25 cellular contexts compared by ENCODE assay signal in the genomic region with DNA sequence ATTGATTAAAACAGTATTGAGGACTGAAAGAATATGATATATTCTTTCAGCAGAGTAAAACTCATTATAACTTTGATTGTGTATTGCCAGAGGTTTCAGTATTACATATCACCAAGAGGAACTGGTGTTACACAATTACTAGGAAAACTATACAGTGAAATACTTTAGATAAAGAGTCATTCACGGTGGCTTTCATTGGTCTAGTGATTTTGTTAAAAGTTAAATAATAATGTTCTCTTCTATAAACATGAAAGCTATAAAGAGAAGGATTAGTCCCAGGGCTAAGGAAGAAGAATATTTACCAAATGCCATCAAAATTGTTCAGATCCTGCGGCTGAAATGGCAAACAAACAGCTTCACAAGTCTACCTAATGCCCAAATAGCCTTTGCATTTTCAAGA.
DNase-seq lines count a peak whose midpoint lies in the region; ATAC-seq and TF ChIP-seq lines count a peak whose summit lies in the region.
"Had no signal": no experiment of that assay in that cellular context is flagged by ENCODE, and none has a peak within 500 bp of the region (broad histone marks: within the 10 kb centered on the region; RNA-seq: fewer than 3 reads in every experiment).

No MANE protein-coding gene starts in this region.

- no peak overlapping the region for H3K4me3 Mint-ChIP-seq in activated naive CD8-positive, alpha-beta T cell treated with anti-CD3 and anti-CD28 coated beads for 36 hours
- H3K4me3 Mint-ChIP-seq: activated T-cell treated with anti-CD3 and anti-CD28 coated beads, Interleukin-2, amount 50 U/mL, for 24 hours; naive B cell; T-cell had no signal

- no peak for TF ChIP-seq EP300 in esophagus muscularis mucosa (IDR thresholded peaks at IDR 0.05)

- H2BK15ac ChIP-seq in mesenchymal stem cell (ENCODE audit: low read depth, poor library complexity, severe bottlenecking), result no peak overlapping the region

- no peaks in the 10 kb centered on the region for H3K27me3 Mint-ChIP-seq in activated naive CD8-positive, alpha-beta T cell treated with anti-CD3 and anti-CD28 coated beads for 36 hours
- H3K27me3 Mint-ChIP-seq: activated T-cell treated with anti-CD3 and anti-CD28 coated beads, Interleukin-2, amount 50 U/mL, for 24 hours; naive B cell; T-cell had no signal

- WGBS in esophagus muscularis mucosa, result 77% methylated on average over 2 of the region's 2 CpGs
- WGBS in mesenchymal stem cell, result no CpG with 5 or more reads among the region's 2 CpGs

- H3K18ac ChIP-seq in mesenchymal stem cell (ENCODE audit: low read depth in 1 of 2, low read length in 2 of 2), result no peak overlapping the region

- no peak for TF ChIP-seq POLR2A in esophagus muscularis mucosa (IDR thresholded peaks at IDR 0.05; ENCODE audit: low read depth)

- H3K36me3 ChIP-seq in RWPE2 (ENCODE audit: low read depth), result no peaks in the 10 kb centered on the region
- no peaks in the 10 kb centered on the region for H3K36me3 ChIP-seq in esophagus muscularis mucosa
- peaks cover 0 to 5% of the 10 kb centered on the region in 2 experiments for H3K36me3 ChIP-seq in mesenchymal stem cell (ENCODE audit: control insufficient read depth in 1 of 2, insufficient read depth in 2 of 2, low read depth in 1 of 2, low read length in 2 of 2)
- H3K36me3 ChIP-seq: BLaER1 had no signal

- no peak overlapping the region for H3K27ac Mint-ChIP-seq in activated naive CD8-positive, alpha-beta T cell treated with anti-CD3 and anti-CD28 coated beads for 36 hours
- H3K27ac Mint-ChIP-seq: activated T-cell treated with anti-CD3 and anti-CD28 coated beads, Interleukin-2, amount 50 U/mL, for 24 hours; naive B cell; T-cell had no signal

- H2BK12ac ChIP-seq in mesenchymal stem cell (ENCODE audit: low read length in 2 of 2), result no peak overlapping the region

- no peaks in the 10 kb centered on the region for H3K36me3 Mint-ChIP-seq in activated naive CD8-positive, alpha-beta T cell treated with anti-CD3 and anti-CD28 coated beads for 36 hours
- H3K36me3 Mint-ChIP-seq: naive B cell, T-cell had no signal

- H4K91ac ChIP-seq in mesenchymal stem cell (ENCODE audit: low read length), result no peak overlapping the region

- no peaks in the 10 kb centered on the region for H3K4me1 Mint-ChIP-seq in activated naive CD8-positive, alpha-beta T cell treated with anti-CD3 and anti-CD28 coated beads for 36 hours
- H3K4me1 Mint-ChIP-seq: naive B cell, T-cell had no signal

- TF ChIP-seq CTCF in RWPE2 (IDR thresholded peaks at IDR 0.05; ENCODE audit: poor library complexity, severe bottlenecking) (no peak), esophagus muscularis mucosa (IDR thresholded peaks at IDR 0.05) (no peak)

- no peak overlapping the region for H2BK120ac ChIP-seq in mesenchymal stem cell (ENCODE audit: low read depth, low read length)

- no peak overlapping the region for H4K8ac ChIP-seq in mesenchymal stem cell (ENCODE audit: low read length)

- no peak overlapping the region for H3K14ac ChIP-seq in mesenchymal stem cell (ENCODE audit: low read length in 2 of 2)

- H3K9ac ChIP-seq in mesenchymal stem cell (ENCODE audit: low read length), result no peak overlapping the region
- H3K9ac ChIP-seq: BLaER1 had no signal

- H3K27me3 ChIP-seq in RWPE2 (ENCODE audit: insufficient read depth, poor library complexity, severe bottlenecking) (no peaks in the 10 kb centered on the region), esophagus muscularis mucosa (no peaks in the 10 kb centered on the region), mesenchymal stem cell (ENCODE audit: control insufficient read depth in 1 of 2, insufficient read depth in 1 of 2, low read length in 2 of 2) (no peaks in the 10 kb centered on the region)
- H3K27me3 ChIP-seq: BLaER1 had no signal

- no peak overlapping the region for H2AFZ ChIP-seq in mesenchymal stem cell (ENCODE audit: low read depth, low read length)

- peak; percentile 59; the same call in 2 of the 3 replicates for ATAC-seq in RWPE2 (ENCODE audit: low read depth)
- no peak for ATAC-seq in GM21723 (IDR thresholded peaks at IDR 0.05; ENCODE audit: unreplicated experiment)
- no peak for ATAC-seq in GM21825 (IDR thresholded peaks at IDR 0.05; ENCODE audit: unreplicated experiment)
- ATAC-seq: A549, HepG2, left colon, T-cell had no signal

- DNase-seq in EL (peak; percentile 30), RWPE2 (ENCODE audit: low spot score) (no peak), esophagus muscularis mucosa (ENCODE audit: extremely low spot score) (peak; percentile 12), mesenchymal stem cell (peak; percentile 51), SIG-M5 treated with dmso at 0.1 percent for 504 hours (lab: John Stamatoyannopoulos, UW; ENCODE audit: unreplicated experiment) (no peak)
- DNase-seq in activated naive CD8-positive, alpha-beta T cell treated with anti-CD3 and anti-CD28 coated beads for 36 hours, result no peak
- DNase-seq: activated CD4-positive, CD25-positive, alpha-beta regulatory T cell treated with anti-CD3 and anti-CD28 coated beads, Interleukin-2, amount 50 U/mL, for 72 hours; activated CD8-positive, alpha-beta memory T cell treated with anti-CD3 and anti-CD28 coated beads for 24 hours; activated naive CD4-positive, alpha-beta T cell; activated T-cell treated with anti-CD3 and anti-CD28 coated beads, Interleukin-2, amount 50 U/mL, for 24 hours; caudate nucleus; COR-L47; DND-41; left colon; mesendoderm; naive B cell; NCI-H2107; NCI-H524; SHP77; T-cell had no signal

- no peak overlapping the region for H3K23ac ChIP-seq in mesenchymal stem cell (ENCODE audit: low read length in 2 of 2)

- no peak overlapping the region for H3K4ac ChIP-seq in mesenchymal stem cell (ENCODE audit: low read depth in 1 of 2, low read length in 2 of 2)

- H3K27ac ChIP-seq in RWPE2 (ENCODE audit: poor library complexity, severe bottlenecking) (no peak overlapping the region), esophagus muscularis mucosa (replicated peaks in 1 of 4) (no peak overlapping the region), mesenchymal stem cell (ENCODE audit: low read length, poor library complexity, severe bottlenecking) (peak overlapping the region; percentile 73)
- H3K27ac ChIP-seq: A549, BLaER1 had no signal

- H3K4me3 ChIP-seq in RWPE2 (ENCODE audit: severe bottlenecking) (no peak overlapping the region), esophagus muscularis mucosa (no peak overlapping the region), mesenchymal stem cell (ENCODE audit: insufficient read depth in 1 of 2, low read depth in 1 of 2, low read length in 2 of 2) (no peak overlapping the region)
- H3K4me3 ChIP-seq: A549, BLaER1 had no signal

- H3K9me3 ChIP-seq in RWPE2 (ENCODE audit: severe bottlenecking) (no peaks in the 10 kb centered on the region), esophagus muscularis mucosa (no peaks in the 10 kb centered on the region), mesenchymal stem cell (ENCODE audit: control insufficient read depth, low read length) (no peaks in the 10 kb centered on the region)
- H3K9me3 ChIP-seq: A549, BLaER1 had no signal

- no peaks in the 10 kb centered on the region for H3K9me3 Mint-ChIP-seq in activated naive CD8-positive, alpha-beta T cell treated with anti-CD3 and anti-CD28 coated beads for 36 hours
- H3K9me3 Mint-ChIP-seq: activated T-cell treated with anti-CD3 and anti-CD28 coated beads, Interleukin-2, amount 50 U/mL, for 24 hours had no signal

- H3K4me2 ChIP-seq in mesenchymal stem cell (ENCODE audit: low read length, poor library complexity, severe bottlenecking), result no peak overlapping the region
- H3K4me2 ChIP-seq: A549, BLaER1 had no signal

- no peak overlapping the region for H2AK5ac ChIP-seq in mesenchymal stem cell (ENCODE audit: low read length, severe bottlenecking)

- H3K79me1 ChIP-seq in mesenchymal stem cell (replicated peaks; ENCODE audit: low read length, poor library complexity, severe bottlenecking), result peaks cover 10% of the 10 kb centered on the region

- intact Hi-C loops in esophagus muscularis mucosa (cut with DNase I), result no loop called here

- H3K4me1 ChIP-seq in RWPE2 (ENCODE audit: insufficient read depth, poor library complexity, severe bottlenecking) (peaks cover 12% of the 10 kb centered on the region), esophagus muscularis mucosa (no peaks in the 10 kb centered on the region), mesenchymal stem cell (ENCODE audit: control insufficient read depth, insufficient read depth, low read depth, low read length) (peaks cover 1% of the 10 kb centered on the region)
- H3K4me1 ChIP-seq: A549, BLaER1 had no signal

- H2BK5ac ChIP-seq in mesenchymal stem cell (ENCODE audit: low read depth, low read length, poor library complexity, severe bottlenecking), result no peak overlapping the region

Comparison
In these comparisons a context has a peak if more than half of its experiments do, and no peak if none do; other contexts are left out.
1. DNase-seq: peak in EL (single experiment), esophagus muscularis mucosa (single experiment) and mesenchymal stem cell (single experiment); none in RWPE2 (single experiment), SIG-M5 treated with dmso at 0.1 percent for 504 hours (single experiment) and activated naive CD8-positive, alpha-beta T cell treated with anti-CD3 and anti-CD28 coated beads for 36 hours (single experiment).